Comparison of ENCODE assay signal across 8 cellular contexts in the genomic region with DNA sequence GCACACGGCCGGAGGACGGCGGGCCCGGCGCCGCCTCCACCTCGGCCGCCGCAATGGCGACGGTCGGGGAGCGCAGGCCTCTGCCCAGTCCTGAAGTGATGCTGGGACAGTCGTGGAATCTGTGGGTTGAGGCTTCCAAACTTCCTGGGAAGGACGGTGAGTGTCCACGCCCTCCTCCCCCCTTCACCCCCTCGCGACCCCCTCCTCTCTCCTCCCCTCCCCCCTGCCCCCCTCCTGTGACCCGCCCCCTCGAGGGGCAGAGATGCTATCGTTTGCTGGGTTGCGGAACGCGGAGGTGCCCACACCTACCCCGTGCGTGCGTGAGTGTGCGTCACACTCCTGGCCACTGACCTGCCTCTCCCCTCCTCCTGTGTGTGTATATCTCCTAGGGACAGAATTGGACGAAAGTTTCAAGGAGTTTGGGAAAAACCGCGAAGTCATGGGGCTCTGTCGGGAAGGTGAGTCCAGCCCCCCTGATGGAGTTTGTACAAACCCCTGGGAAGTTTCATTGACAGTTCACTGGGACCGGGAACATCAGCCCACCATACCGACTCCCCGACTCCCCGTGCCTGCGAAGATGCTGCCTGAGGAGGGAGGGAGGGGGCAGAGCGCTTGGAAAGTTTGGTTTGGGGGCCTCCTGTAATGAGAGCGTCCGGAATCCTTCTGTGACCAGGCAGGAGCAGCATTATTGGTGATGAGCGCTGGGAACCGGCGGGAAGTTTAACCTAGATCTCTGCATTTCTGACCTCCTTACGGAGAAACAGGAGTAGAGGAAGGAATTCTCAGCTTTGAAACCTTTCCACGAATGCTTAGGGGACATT. TPM values are rescaled to one million over a fixed set of nuclear protein-coding genes. Genes with fewer than 3 reads are reported as not detected.
DNase-seq lines count a peak whose midpoint lies in the region; ATAC-seq and TF ChIP-seq lines count a peak whose summit lies in the region.

No MANE protein-coding gene starts in this region.

- H3K36me3 ChIP-seq in GM06990 (ENCODE audit: control insufficient read depth, insufficient read depth, low read length) (no peaks in the 10 kb centered on the region; the same call in none of the 2 replicates), SJCRH30 (peaks cover 5% of the 10 kb centered on the region; the same call in 1 of the 2 replicates)

- peaks cover 28% of the 10 kb centered on the region for H3K36me3 Mint-ChIP-seq in activated naive CD8-positive, alpha-beta T cell treated with anti-CD3 and anti-CD28 coated beads, Interleukin-2, amount 10 ng/mL, durations not matched to agents 7 days and 5 days

- POLR2A ChIA-PET in activated naive CD8-positive, alpha-beta T cell treated with anti-CD3 and anti-CD28 coated beads, Interleukin-2, amount 10 ng/mL, durations not matched to agents 7 days and 5 days (lab: Charles Lee), result interaction anchor here (0.7 to 1.8 kb wide), 5 partner anchors 22 to 81 kb away, joined by 3 to 11 read pairs (median 4); a partner anchor contains a TSS

- DNase-seq in GM06990 (ENCODE audit: extremely low read depth, insufficient read length) (no peak), SJCRH30 (peak; percentile 22 to 29), left ventricle myocardium superior (peak; percentile 61), retina (peak; percentile 61), COR-L47 (lab: John Stamatoyannopoulos, UW) (no peak)
- peak; percentile 27 for DNase-seq in activated naive CD8-positive, alpha-beta T cell treated with anti-CD3 and anti-CD28 coated beads, Interleukin-2, amount 10 ng/mL, durations not matched to agents 7 days and 5 days

- peak overlapping the region; percentile 75 for H3K4me3 ChIP-seq in GM06990 (replicated peaks; ENCODE audit: low read depth, low read length)
- peak overlapping the region; percentile 78 for H3K4me3 ChIP-seq in SJCRH30

- H3K27me3 Mint-ChIP-seq in activated naive CD8-positive, alpha-beta T cell treated with anti-CD3 and anti-CD28 coated beads, Interleukin-2, amount 10 ng/mL, durations not matched to agents 7 days and 5 days, result no peaks in the 10 kb centered on the region

- intact Hi-C loops in left ventricle myocardium superior (cut with micrococcal nuclease), result no loop called here

- H3K27ac ChIP-seq in SJCRH30, result no peak overlapping the region

- TF ChIP-seq CTCF in GM06990 (IDR thresholded peaks at IDR 0.05; ENCODE audit: insufficient read depth, low read length, poor library complexity, severe bottlenecking), result no peak

- no peaks in the 10 kb centered on the region for H3K9me3 ChIP-seq in SJCRH30 (replicated peaks)

- H3K4me3 Mint-ChIP-seq in activated naive CD8-positive, alpha-beta T cell treated with anti-CD3 and anti-CD28 coated beads, Interleukin-2, amount 10 ng/mL, durations not matched to agents 7 days and 5 days, result peak overlapping the region; percentile 92

- H3K4me1 Mint-ChIP-seq in activated naive CD8-positive, alpha-beta T cell treated with anti-CD3 and anti-CD28 coated beads, Interleukin-2, amount 10 ng/mL, durations not matched to agents 7 days and 5 days, result peaks cover 45% of the 10 kb centered on the region

- peak; percentile 8 for ATAC-seq in HG02763 (IDR thresholded peaks at IDR 0.05; ENCODE audit: unreplicated experiment)
- peak; percentile 5 for ATAC-seq in activated naive CD8-positive, alpha-beta T cell treated with anti-CD3 and anti-CD28 coated beads, Interleukin-2, amount 10 ng/mL, durations not matched to agents 7 days and 5 days (ENCODE audit: low read depth)
- peak; percentile 4 for ATAC-seq in left ventricle myocardium superior
- ATAC-seq in GM21529 (IDR thresholded peaks at IDR 0.05; ENCODE audit: unreplicated experiment), result no peak

- no peaks in the 10 kb centered on the region for H3K4me1 ChIP-seq in SJCRH30

- H3K27me3 ChIP-seq in GM06990 (replicated peaks; ENCODE audit: control insufficient read depth, insufficient read depth, low read length), result no peaks in the 10 kb centered on the region
- no peaks in the 10 kb centered on the region for H3K27me3 ChIP-seq in SJCRH30

- H3K27ac Mint-ChIP-seq in activated naive CD8-positive, alpha-beta T cell treated with anti-CD3 and anti-CD28 coated beads, Interleukin-2, amount 10 ng/mL, durations not matched to agents 7 days and 5 days, result peak overlapping the region; percentile 94

- H3K9me3 Mint-ChIP-seq in activated naive CD8-positive, alpha-beta T cell treated with anti-CD3 and anti-CD28 coated beads, Interleukin-2, amount 10 ng/mL, durations not matched to agents 7 days and 5 days, result no peaks in the 10 kb centered on the region

RNA-seq across cellular contexts. Expression of a gene that starts 0.8 kb away (rescaled TPM):
- not detected in 2 replicates for total RNA-seq in SJCRH30 (2014; rRNA removed; shearing (Covaris generic))
- 1 to 10 TPM in 1 of 2 experiments, not detected in 1; 1.8 TPM for total RNA-seq in activated naive CD8-positive, alpha-beta T cell treated with anti-CD3 and anti-CD28 coated beads, Interleukin-2, amount 10 ng/mL, durations not matched to agents 7 days and 5 days
- not detected for total RNA-seq in left ventricle myocardium superior

RNA-seq across cellular contexts. Expression of a gene that starts 49.3 kb away (rescaled TPM):
- 7.1 and 10.4 TPM in 2 replicates for total RNA-seq in SJCRH30 (2014; rRNA removed; shearing (Covaris generic))
- 10 to 100 TPM; 88.2 to 91.8 TPM for total RNA-seq in activated naive CD8-positive, alpha-beta T cell treated with anti-CD3 and anti-CD28 coated beads, Interleukin-2, amount 10 ng/mL, durations not matched to agents 7 days and 5 days
- 12.6 TPM for total RNA-seq in left ventricle myocardium superior

RNA-seq across cellular contexts. Expression of a gene that starts 49.4 kb away (rescaled TPM):
- 35.2 and 41.4 TPM in 2 replicates for total RNA-seq in SJCRH30 (2014; rRNA removed; shearing (Covaris generic))
- total RNA-seq in activated naive CD8-positive, alpha-beta T cell treated with anti-CD3 and anti-CD28 coated beads, Interleukin-2, amount 10 ng/mL, durations not matched to agents 7 days and 5 days, result 10 to 100 TPM; 70.1 to 77.4 TPM
- total RNA-seq in left ventricle myocardium superior, result 82.5 TPM

Comparison
In these comparisons a context has a peak if more than half of its experiments do, and no peak if none do; other contexts are left out.
1. DNase-seq: peak in SJCRH30 (2 of 2), activated naive CD8-positive, alpha-beta T cell treated with anti-CD3 and anti-CD28 coated beads, Interleukin-2, amount 10 ng/mL, durations not matched to agents 7 days and 5 days (single experiment), left ventricle myocardium superior (single experiment) and retina (single experiment); none in GM06990 (single experiment) and COR-L47 (single experiment).